14 cellular contexts compared by ENCODE assay signal in genomic region chr16:86396918-86397317, GRCh38.
A peak's percentile ranks its signal among the peaks of the same experiment; 100 is the strongest.
DNase-seq lines count a peak whose midpoint lies in the region; ATAC-seq and TF ChIP-seq lines count a peak whose summit lies in the region.
"Had no signal": no experiment of that assay in that cellular context is flagged by ENCODE, and none has a peak within 500 bp of the region (broad histone marks: within the 10 kb centered on the region; RNA-seq: fewer than 3 reads in every experiment).

No MANE protein-coding gene starts in this region.

- in situ Hi-C loops in brain microvascular endothelial cell (cut with HindIII; ENCODE audit: low pct_ligation_motif_present, low sequenced_read_pairs): no loop called here

- H2AFZ ChIP-seq in mesenchymal stem cell (ENCODE audit: low read depth, low read length): no peak overlapping the region
- H2AFZ ChIP-seq: parathyroid adenoma had no signal

- BruUV-seq in MCF 10A (replicated peaks; lab: Mats Ljungman, UMichigan): no TSS peak

- H3K4me2 ChIP-seq in mesenchymal stem cell (ENCODE audit: low read length, poor library complexity, severe bottlenecking): no peak overlapping the region

- TF ChIP-seq CTCF in MCF 10A (IDR thresholded peaks at IDR 0.05; ENCODE audit: unreplicated experiment): no peak
- TF ChIP-seq CTCF in breast epithelium (IDR thresholded peaks at IDR 0.05): no peak
- no peak for TF ChIP-seq CTCF in brain microvascular endothelial cell (IDR thresholded peaks at IDR 0.05; ENCODE audit: low read depth, low read length, missing control alignments)

- no peak for TF ChIP-seq POLR2A in breast epithelium (IDR thresholded peaks at IDR 0.05)

- peak overlapping the region; percentile 97 for H4K91ac ChIP-seq in mesenchymal stem cell (ENCODE audit: low read length)

- H3K9me3 Mint-ChIP-seq in MCF 10A (ENCODE audit: unreplicated experiment): no peaks in the 10 kb centered on the region
- no peaks in the 10 kb centered on the region for H3K9me3 Mint-ChIP-seq in immature natural killer cell
- H3K9me3 Mint-ChIP-seq in activated CD4-positive, alpha-beta T cell treated with anti-CD3 and anti-CD28 coated beads, Interleukin-2, amount 10 ng/mL, durations not matched to agents 24 days and 14 days: peaks cover 3% of the 10 kb centered on the region
- H3K9me3 Mint-ChIP-seq: activated CD8-positive, alpha-beta T cell treated with anti-CD3 and anti-CD28 coated beads for 36 hours had no signal

- intact Hi-C loops in MCF 10A (cut with micrococcal nuclease) (no loop called here), breast epithelium (cut with DNase I; ENCODE audit: low total_unique reads) (no loop called here)
- intact Hi-C loops in activated CD4-positive, alpha-beta T cell treated with anti-CD3 and anti-CD28 coated beads, Interleukin-2, amount 10 ng/mL, durations not matched to agents 24 days and 14 days (cut with micrococcal nuclease): no loop called here

- H2AK5ac ChIP-seq in mesenchymal stem cell (ENCODE audit: low read length, severe bottlenecking): no peak overlapping the region

- peak overlapping the region; percentile 90 to 97 for H3K18ac ChIP-seq in mesenchymal stem cell (ENCODE audit: low read depth in 1 of 2, low read length in 2 of 2)

- H3K4me3 Mint-ChIP-seq in MCF 10A (ENCODE audit: unreplicated experiment) (peak overlapping the region; percentile 6), immature natural killer cell (no peak overlapping the region)
- no peak overlapping the region for H3K4me3 Mint-ChIP-seq in activated CD4-positive, alpha-beta T cell treated with anti-CD3 and anti-CD28 coated beads, Interleukin-2, amount 10 ng/mL, durations not matched to agents 24 days and 14 days
- H3K4me3 Mint-ChIP-seq: activated CD8-positive, alpha-beta T cell treated with anti-CD3 and anti-CD28 coated beads for 36 hours had no signal

- H3K4me1 Mint-ChIP-seq in MCF 10A (ENCODE audit: insufficient read depth, unreplicated experiment) (peaks cover 7% of the 10 kb centered on the region), immature natural killer cell (no peaks in the 10 kb centered on the region)
- H3K4me1 Mint-ChIP-seq in activated CD4-positive, alpha-beta T cell treated with anti-CD3 and anti-CD28 coated beads, Interleukin-2, amount 10 ng/mL, durations not matched to agents 24 days and 14 days: no peaks in the 10 kb centered on the region

- H3K36me3 Mint-ChIP-seq in MCF 10A (ENCODE audit: insufficient read depth, unreplicated experiment): peaks cover 4% of the 10 kb centered on the region
- H3K36me3 Mint-ChIP-seq in immature natural killer cell: no peaks in the 10 kb centered on the region
- H3K36me3 Mint-ChIP-seq in activated CD4-positive, alpha-beta T cell treated with anti-CD3 and anti-CD28 coated beads, Interleukin-2, amount 10 ng/mL, durations not matched to agents 24 days and 14 days (ENCODE audit: low read depth): no peaks in the 10 kb centered on the region

- POLR2A ChIA-PET in MCF 10A (lab: Yijun Ruan, JAX): interaction anchor here (1.5 to 1.7 kb wide), 2 partner anchors 10 to 14 kb away, joined by 4 to 7 read pairs; no protein-coding TSS in a partner anchor

- peak overlapping the region; percentile 94 to 99 for H3K4ac ChIP-seq in mesenchymal stem cell (ENCODE audit: low read depth in 1 of 2, low read length in 2 of 2)

- no peaks in the 10 kb centered on the region for H3K79me1 ChIP-seq in mesenchymal stem cell (replicated peaks; ENCODE audit: low read length, poor library complexity, severe bottlenecking)

- peak overlapping the region in 1 of 2 experiments; percentile 42 for H3K23ac ChIP-seq in mesenchymal stem cell (ENCODE audit: low read length in 2 of 2)

- peak overlapping the region; percentile 69 for H3K9ac ChIP-seq in mesenchymal stem cell (ENCODE audit: low read length)
- H3K9ac ChIP-seq: parathyroid adenoma had no signal

- H3K27ac Mint-ChIP-seq in MCF 10A (ENCODE audit: low read depth, unreplicated experiment) (no peak overlapping the region), immature natural killer cell (no peak overlapping the region)
- no peak overlapping the region for H3K27ac Mint-ChIP-seq in activated CD4-positive, alpha-beta T cell treated with anti-CD3 and anti-CD28 coated beads, Interleukin-2, amount 10 ng/mL, durations not matched to agents 24 days and 14 days
- H3K27ac Mint-ChIP-seq: activated CD8-positive, alpha-beta T cell treated with anti-CD3 and anti-CD28 coated beads for 36 hours had no signal

- H3K4me1 ChIP-seq in breast epithelium (no peaks in the 10 kb centered on the region), mesenchymal stem cell (ENCODE audit: control insufficient read depth, insufficient read depth, low read depth, low read length) (no peaks in the 10 kb centered on the region)
- H3K4me1 ChIP-seq: ascending aorta, parathyroid adenoma had no signal

- CTCF ChIA-PET in MCF 10A (lab: Yijun Ruan, JAX): no interaction called here

- 6% methylated on average over 8 of the region's 9 CpGs for WGBS in mesenchymal stem cell

- peak overlapping the region in 1 of 2 experiments; percentile 28 for H3K14ac ChIP-seq in mesenchymal stem cell (ENCODE audit: low read length in 2 of 2)

- peak overlapping the region; percentile 83 for H4K8ac ChIP-seq in mesenchymal stem cell (ENCODE audit: low read length)

- H3K4me3 ChIP-seq in breast epithelium (peak overlapping the region in 1 of 3 donors; percentile 15), brain microvascular endothelial cell (ENCODE audit: low read depth, low read length) (no peak overlapping the region), mesenchymal stem cell (ENCODE audit: insufficient read depth in 1 of 2, low read depth in 1 of 2, low read length in 2 of 2) (peak overlapping the region in 1 of 2 experiments; percentile 50)
- H3K4me3 ChIP-seq: ascending aorta had no signal

- H2BK5ac ChIP-seq in mesenchymal stem cell (ENCODE audit: low read depth, low read length, poor library complexity, severe bottlenecking): no peak overlapping the region

- ATAC-seq in GM18858 (IDR thresholded peaks at IDR 0.05; ENCODE audit: unreplicated experiment): no peak
- ATAC-seq: activated CD8-positive, alpha-beta T cell treated with anti-CD3 and anti-CD28 coated beads for 36 hours had no signal

- H3K27me3 Mint-ChIP-seq in MCF 10A (ENCODE audit: insufficient read depth, unreplicated experiment): peaks cover 8% of the 10 kb centered on the region
- peaks cover 0 to 5% (median 3%) of the 10 kb centered on the region in 3 donors for H3K27me3 Mint-ChIP-seq in immature natural killer cell (ENCODE audit: low read depth in 3 of 3)
- H3K27me3 Mint-ChIP-seq in activated CD4-positive, alpha-beta T cell treated with anti-CD3 and anti-CD28 coated beads, Interleukin-2, amount 10 ng/mL, durations not matched to agents 24 days and 14 days: no peaks in the 10 kb centered on the region

- H3K36me3 ChIP-seq in breast epithelium (no peaks in the 10 kb centered on the region), brain microvascular endothelial cell (replicated peaks) (no peaks in the 10 kb centered on the region), mesenchymal stem cell (ENCODE audit: control insufficient read depth in 1 of 2, insufficient read depth in 2 of 2, low read depth in 1 of 2, low read length in 2 of 2) (no peaks in the 10 kb centered on the region)
- H3K36me3 ChIP-seq: ascending aorta had no signal

- peak; percentile 73 for DNase-seq in MCF 10A (ENCODE audit: unreplicated experiment)
- DNase-seq in breast epithelium (ENCODE audit: low spot score in 2 of 2): no peak
- peak; percentile 58 for DNase-seq in brain microvascular endothelial cell
- DNase-seq in mesenchymal stem cell: peak; percentile 96
- no peak for DNase-seq in DMS 273 treated with DMSO at 0.1 percent for 48 hours (lab: John Stamatoyannopoulos, UW)
- DNase-seq in immature natural killer cell: no peak
- DNase-seq in activated CD4-positive, alpha-beta T cell treated with anti-CD3 and anti-CD28 coated beads, Interleukin-2, amount 10 ng/mL, durations not matched to agents 24 days and 14 days: no peak
- DNase-seq: 8988T; activated CD8-positive, alpha-beta T cell treated with anti-CD3 and anti-CD28 coated beads for 36 hours; NCI-H146; SHP77 treated with DMSO at 0.1 percent for 48 hours had no signal

- H2BK120ac ChIP-seq in mesenchymal stem cell (ENCODE audit: low read depth, low read length): peak overlapping the region; percentile 99

- H3K27me3 ChIP-seq in breast epithelium: peaks cover 0 to 34% of the 10 kb centered on the region in 2 donors
- no peaks in the 10 kb centered on the region for H3K27me3 ChIP-seq in brain microvascular endothelial cell (replicated peaks)
- peaks cover 0 to 22% of the 10 kb centered on the region in 2 experiments for H3K27me3 ChIP-seq in mesenchymal stem cell (ENCODE audit: control insufficient read depth in 1 of 2, insufficient read depth in 1 of 2, low read length in 2 of 2)
- H3K27me3 ChIP-seq: ascending aorta had no signal

- peak overlapping the region; percentile 57 for H2BK15ac ChIP-seq in mesenchymal stem cell (ENCODE audit: low read depth, poor library complexity, severe bottlenecking)

- H3K27ac ChIP-seq in breast epithelium (no peak overlapping the region), brain microvascular endothelial cell (no peak overlapping the region), mesenchymal stem cell (ENCODE audit: low read length, poor library complexity, severe bottlenecking) (no peak overlapping the region)
- H3K27ac ChIP-seq: ascending aorta, parathyroid adenoma had no signal

- H2BK12ac ChIP-seq in mesenchymal stem cell (ENCODE audit: low read length in 2 of 2): peak overlapping the region; percentile 92

- no peaks in the 10 kb centered on the region for H3K9me3 ChIP-seq in breast epithelium
- no peaks in the 10 kb centered on the region for H3K9me3 ChIP-seq in mesenchymal stem cell (ENCODE audit: control insufficient read depth, low read length)
- H3K9me3 ChIP-seq: ascending aorta had no signal

Comparison
In these comparisons a context has a peak if more than half of its experiments do, and no peak if none do; other contexts are left out.
1. DNase-seq: peak in MCF 10A (single experiment), brain microvascular endothelial cell (single experiment) and mesenchymal stem cell (single experiment); none in breast epithelium (0 of 2), DMS 273 treated with DMSO at 0.1 percent for 48 hours (single experiment), immature natural killer cell (0 of 3) and activated CD4-positive, alpha-beta T cell treated with anti-CD3 and anti-CD28 coated beads, Interleukin-2, amount 10 ng/mL, durations not matched to agents 24 days and 14 days (single experiment).